8 cellular contexts compared by ENCODE assay signal in genomic region chr16:89489040-89489721, GRCh38. TPM values are rescaled to one million over a fixed set of nuclear protein-coding genes. Genes with fewer than 3 reads are reported as not detected.
DNase-seq lines count a peak whose midpoint lies in the region; ATAC-seq, FAIRE-seq and TF ChIP-seq lines count a peak whose summit lies in the region.

No MANE protein-coding gene starts in this region.

- H3K4me2 ChIP-seq in Loucy (ENCODE audit: low read depth, low read length, poor library complexity, severe bottlenecking) = peak overlapping the region; percentile 89

- H3K9ac ChIP-seq in Loucy (ENCODE audit: low read depth, low read length, poor library complexity, severe bottlenecking) = peak overlapping the region; percentile 82

- H3K36me3 ChIP-seq in Loucy (ENCODE audit: insufficient read depth, low read length) (no peaks in the 10 kb centered on the region), prostate gland (no peaks in the 10 kb centered on the region)

- H3K27ac Mint-ChIP-seq in T-helper 1 cell treated with Interleukin-12 subunit alpha and Interleukin-12 subunit beta and Interleukin-4 antibody, amounts not matched to agents 30 μg/mL and 1 μg/mL, for 36 hours = peak overlapping the region; percentile 95

- H3K9me3 ChIP-seq in Loucy (ENCODE audit: insufficient read depth, low read depth, low read length) (no peaks in the 10 kb centered on the region), prostate gland (no peaks in the 10 kb centered on the region)

- intact Hi-C loops in left ventricle myocardium superior (cut with micrococcal nuclease) = loop anchor here (10.0 kb wide), 1 partner anchor 144 kb away; no protein-coding TSS in a partner anchor
- intact Hi-C loops in prostate gland (cut with DNase I) = loop anchor here (10.0 kb wide), 1 partner anchor 84 kb away; no protein-coding TSS in a partner anchor

- peak; percentile 49 for TF ChIP-seq POLR2A in GM12892 (IDR thresholded peaks at IDR 0.05; ENCODE audit: low read depth, low read length)
- peak; percentile 53 for TF ChIP-seq POLR2A in prostate gland (IDR thresholded peaks at IDR 0.05)

- H3K9me3 Mint-ChIP-seq in T-helper 1 cell treated with Interleukin-12 subunit alpha and Interleukin-12 subunit beta and Interleukin-4 antibody, amounts not matched to agents 30 μg/mL and 1 μg/mL, for 36 hours = no peaks in the 10 kb centered on the region

- H3K27me3 ChIP-seq in Loucy (ENCODE audit: insufficient read depth, low read length, poor library complexity, severe bottlenecking) (no peaks in the 10 kb centered on the region), prostate gland (replicated peaks; ENCODE audit: insufficient read depth) (no peaks in the 10 kb centered on the region)

- H3K4me1 Mint-ChIP-seq in T-helper 1 cell treated with Interleukin-12 subunit alpha and Interleukin-12 subunit beta and Interleukin-4 antibody, amounts not matched to agents 30 μg/mL and 1 μg/mL, for 36 hours (ENCODE audit: low read depth) = peaks cover 58% of the 10 kb centered on the region

- 0 out of 2 replicates have a peak, but pooled peaks have one; percentile 1 for TF ChIP-seq CTCF in 22Rv1 (IDR thresholded peaks at IDR 0.05)
- TF ChIP-seq CTCF in Loucy (conservative IDR thresholded peaks at IDR 0.05; ENCODE audit: low read length) = no peak
- TF ChIP-seq CTCF in prostate gland (IDR thresholded peaks at IDR 0.05) = peak in 2 of 4 experiments; percentile 31 to 35

- H3F3A ChIP-seq in Loucy (ENCODE audit: low read depth) = no peaks in the 10 kb centered on the region

- H3K79me2 ChIP-seq in Loucy (ENCODE audit: insufficient read depth, low read length) = peaks cover 66% of the 10 kb centered on the region

- peaks cover 35% of the 10 kb centered on the region for H3K4me1 ChIP-seq in Loucy (ENCODE audit: insufficient read depth, low read length, poor library complexity, severe bottlenecking)
- H3K4me1 ChIP-seq in prostate gland (replicated peaks) = peaks cover 12% of the 10 kb centered on the region

- WGBS in prostate gland = under 1% methylated on average over 44 of the region's 49 CpGs

- peak overlapping the region; percentile 80 for H3K4me3 ChIP-seq in Loucy (ENCODE audit: low read length, poor library complexity, severe bottlenecking)
- peak overlapping the region; percentile 93 to 94 for H3K4me3 ChIP-seq in prostate gland

- H3K27me3 Mint-ChIP-seq in T-helper 1 cell treated with Interleukin-12 subunit alpha and Interleukin-12 subunit beta and Interleukin-4 antibody, amounts not matched to agents 30 μg/mL and 1 μg/mL, for 36 hours (ENCODE audit: low read depth) = no peaks in the 10 kb centered on the region

- H3K9me2 ChIP-seq in Loucy (replicated peaks; ENCODE audit: low read depth, low read length) = no peaks in the 10 kb centered on the region

- peaks cover 45% of the 10 kb centered on the region for H4K20me1 ChIP-seq in Loucy (ENCODE audit: insufficient read depth, low read length, poor library complexity, severe bottlenecking)

- no peak overlapping the region for H2AFZ ChIP-seq in Loucy (ENCODE audit: low read length)

- peak overlapping the region; percentile 88 for H3K27ac ChIP-seq in 22Rv1
- peak overlapping the region; percentile 92 to 93 for H3K27ac ChIP-seq in prostate gland

- DNase-seq in GM12892 (ENCODE audit: insufficient read length) (peak; percentile 56), amniotic stem cell (lab: John Stamatoyannopoulos, UW) (peak; percentile 87), left ventricle myocardium superior (peak; percentile 84), prostate gland (ENCODE audit: low spot score) (peak; percentile 80), ureter (ENCODE audit: low spot score) (peak; percentile 91)

- peak overlapping the region; percentile 92 for H3K4me3 Mint-ChIP-seq in T-helper 1 cell treated with Interleukin-12 subunit alpha and Interleukin-12 subunit beta and Interleukin-4 antibody, amounts not matched to agents 30 μg/mL and 1 μg/mL, for 36 hours

- H3K36me3 Mint-ChIP-seq in T-helper 1 cell treated with Interleukin-12 subunit alpha and Interleukin-12 subunit beta and Interleukin-4 antibody, amounts not matched to agents 30 μg/mL and 1 μg/mL, for 36 hours (ENCODE audit: low read depth) = peaks cover 17% of the 10 kb centered on the region

- peak; percentile 43 for ATAC-seq in left ventricle myocardium superior

- peak; percentile 98 for FAIRE-seq in GM12892 (lab: Jason Lieb, UNC)

RNA-seq across cellular contexts. Expression of gene ANKRD11, which starts 1.2 kb away (rescaled TPM):
- polyA plus RNA-seq in GM12892 (2012; ENCODE audit: missing spikeins) = 48.7 TPM
- total RNA-seq in left ventricle myocardium superior = 75.2 TPM
- 100 to 1,000 TPM in 1 of 2 donors, 10 to 100 TPM in 1; 66.2 to 143 TPM for total RNA-seq in prostate gland
- total RNA-seq in ureter = 258 TPM

RNA-seq across cellular contexts. Expression of gene SPG7, which starts 19.0 kb away (rescaled TPM):
- 80.0 TPM for polyA plus RNA-seq in GM12892 (2012; ENCODE audit: missing spikeins)
- total RNA-seq in left ventricle myocardium superior (108 TPM), prostate gland (100 to 1,000 TPM; 128 to 165 TPM), ureter (132 TPM)

Comparison
In these comparisons a context has a peak if more than half of its experiments do, and no peak if none do; other contexts are left out.
1. Peak in every context shown above with its lines: DNase-seq, ATAC-seq, H3K4me3 ChIP-seq and H3K27ac ChIP-seq.